9 cellular contexts compared by ENCODE assay signal in the genomic region with DNA sequence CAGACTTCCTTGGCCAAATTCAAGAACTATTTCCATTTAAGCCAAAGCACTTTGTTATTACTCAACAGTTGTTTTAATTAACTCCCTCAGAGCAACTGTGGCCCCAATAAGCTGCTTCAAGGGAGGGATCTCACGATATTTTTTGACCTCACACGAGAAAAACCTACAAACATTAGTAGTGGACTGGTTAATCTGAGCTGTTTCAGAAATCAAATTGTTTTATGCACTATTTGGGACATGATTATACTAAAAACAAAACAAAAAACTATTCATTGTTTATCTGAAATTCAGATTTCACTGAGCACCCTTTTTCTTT.
DNase-seq lines count a peak whose midpoint lies in the region; ATAC-seq and TF ChIP-seq lines count a peak whose summit lies in the region.
"Had no signal": no experiment of that assay in that cellular context is flagged by ENCODE, and none has a peak within 500 bp of the region (broad histone marks: within the 10 kb centered on the region; RNA-seq: fewer than 3 reads in every experiment).

No MANE protein-coding gene starts in this region.

- no peaks in the 10 kb centered on the region for H3K36me3 Mint-ChIP-seq in GM23338 (ENCODE audit: low read depth)
- H3K36me3 Mint-ChIP-seq in stimulated activated memory B cell treated with anti-CD40 and anti-IgM and Interleukin-4, amounts not matched to agents 10 μg/mL and 1 μg/mL and 100 μg/mL, for 72 hours, result no peaks in the 10 kb centered on the region

- H4K20me1 ChIP-seq in GM23338 (replicated peaks; ENCODE audit: insufficient read depth), result no peaks in the 10 kb centered on the region

- peak overlapping the region; percentile 95 for H3K4me2 ChIP-seq in GM23338

- H3K4me3 ChIP-seq in GM23338 (peak overlapping the region; percentile 67), SK-N-MC (peak overlapping the region; percentile 76), iPS-15b (ENCODE audit: low read depth, low read length) (peak overlapping the region; percentile 91)

- no peaks in the 10 kb centered on the region for H3K9me2 ChIP-seq in GM23338 (ENCODE audit: insufficient read depth)

- H3K27ac ChIP-seq in GM23338 (ENCODE audit: low read depth) (no peak overlapping the region), SK-N-MC (no peak overlapping the region)

- H3K9ac ChIP-seq in SK-N-MC (ENCODE audit: insufficient read length) (no peak overlapping the region), iPS-15b (ENCODE audit: low read depth, low read length) (no peak overlapping the region)

- no peak for TF ChIP-seq CTCF in GM23338 (conservative IDR thresholded peaks at IDR 0.05; ENCODE audit: low read depth in 2 of 2)

- ATAC-seq in GM23338 (no peak), GM21381 (IDR thresholded peaks at IDR 0.05; ENCODE audit: unreplicated experiment) (no peak), HG03457 (IDR thresholded peaks at IDR 0.05; ENCODE audit: unreplicated experiment) (no peak)
- no peak for ATAC-seq in stimulated activated memory B cell treated with anti-CD40 and anti-IgM and Interleukin-4, amounts not matched to agents 10 μg/mL and 1 μg/mL and 100 μg/mL, for 72 hours

- no peak for DNase-seq in GM23338 (ENCODE audit: low spot score)
- no peak for DNase-seq in SK-N-MC (ENCODE audit: low read depth, low spot score)
- no peak for DNase-seq in GM19240 (ENCODE audit: insufficient read length, low spot score)
- no peak for DNase-seq in SK-N-DZ (ENCODE audit: low spot score)
- DNase-seq: activated effector memory CD4-positive, alpha-beta T cell treated with anti-CD3 and anti-CD28 coated beads, Interleukin-2, amount 50 U/mL, for 16 hours had no signal

- H3F3A ChIP-seq in GM23338 (replicated peaks; ENCODE audit: low read depth), result no peaks in the 10 kb centered on the region

- H3K27ac Mint-ChIP-seq in GM23338, result no peak overlapping the region
- H3K27ac Mint-ChIP-seq in stimulated activated memory B cell treated with anti-CD40 and anti-IgM and Interleukin-4, amounts not matched to agents 10 μg/mL and 1 μg/mL and 100 μg/mL, for 72 hours, result peak overlapping the region; percentile 76

- H3K9me3 ChIP-seq in SK-N-MC (ENCODE audit: low read depth, low read length) (no peaks in the 10 kb centered on the region), iPS-15b (ENCODE audit: control insufficient read depth, insufficient read depth, low read length) (no peaks in the 10 kb centered on the region)

- peaks cover 11% of the 10 kb centered on the region; the same call in 1 of the 2 replicates for H3K4me1 ChIP-seq in GM23338 (ENCODE audit: insufficient read depth)
- peaks cover 8% of the 10 kb centered on the region for H3K4me1 ChIP-seq in iPS-15b (ENCODE audit: control insufficient read depth, insufficient read depth, low read length)

- H3K36me3 ChIP-seq in GM23338 (ENCODE audit: insufficient read depth) (no peaks in the 10 kb centered on the region), SK-N-MC (ENCODE audit: insufficient read depth, low read length) (no peaks in the 10 kb centered on the region), iPS-15b (ENCODE audit: control insufficient read depth, insufficient read depth, low read length) (no peaks in the 10 kb centered on the region)

- H3K4me1 Mint-ChIP-seq in GM23338, result peaks cover 15% of the 10 kb centered on the region
- H3K4me1 Mint-ChIP-seq in stimulated activated memory B cell treated with anti-CD40 and anti-IgM and Interleukin-4, amounts not matched to agents 10 μg/mL and 1 μg/mL and 100 μg/mL, for 72 hours, result peaks cover 28% of the 10 kb centered on the region

- H3K27me3 ChIP-seq in GM23338 (ENCODE audit: insufficient read depth) (peaks cover 17% of the 10 kb centered on the region), iPS-15b (ENCODE audit: control insufficient read depth, insufficient read depth, low read length) (peaks cover 20% of the 10 kb centered on the region)

- H3K9me3 Mint-ChIP-seq in GM23338, result no peaks in the 10 kb centered on the region
- peaks cover 3% of the 10 kb centered on the region for H3K9me3 Mint-ChIP-seq in stimulated activated memory B cell treated with anti-CD40 and anti-IgM and Interleukin-4, amounts not matched to agents 10 μg/mL and 1 μg/mL and 100 μg/mL, for 72 hours

- H3K4me3 Mint-ChIP-seq in GM23338, result peak overlapping the region; percentile 92
- peak overlapping the region; percentile 80 for H3K4me3 Mint-ChIP-seq in stimulated activated memory B cell treated with anti-CD40 and anti-IgM and Interleukin-4, amounts not matched to agents 10 μg/mL and 1 μg/mL and 100 μg/mL, for 72 hours

- H3K27me3 Mint-ChIP-seq in GM23338 (ENCODE audit: insufficient read depth, low read depth, poor library complexity), result peaks cover 12% of the 10 kb centered on the region
- H3K27me3 Mint-ChIP-seq in stimulated activated memory B cell treated with anti-CD40 and anti-IgM and Interleukin-4, amounts not matched to agents 10 μg/mL and 1 μg/mL and 100 μg/mL, for 72 hours, result no peaks in the 10 kb centered on the region

- no peak overlapping the region; the same call in 1 of the 2 replicates for H2AFZ ChIP-seq in GM23338

- H3K79me2 ChIP-seq in GM23338 (replicated peaks; ENCODE audit: insufficient read depth), result no peaks in the 10 kb centered on the region

TF ChIP-seq in GM23338, 12 proteins besides CTCF, POLR2A, EP300 and RAD21 (continues in another document):
- no peak for TF ChIP-seq CREB1 (CRISPR knock-in tag; IDR thresholded peaks at IDR 0.05; ENCODE audit: low read depth)
- TF ChIP-seq STAT1 (IDR thresholded peaks at IDR 0.05; ENCODE audit: unreplicated experiment), result no peak
- TF ChIP-seq, protein P1, sequence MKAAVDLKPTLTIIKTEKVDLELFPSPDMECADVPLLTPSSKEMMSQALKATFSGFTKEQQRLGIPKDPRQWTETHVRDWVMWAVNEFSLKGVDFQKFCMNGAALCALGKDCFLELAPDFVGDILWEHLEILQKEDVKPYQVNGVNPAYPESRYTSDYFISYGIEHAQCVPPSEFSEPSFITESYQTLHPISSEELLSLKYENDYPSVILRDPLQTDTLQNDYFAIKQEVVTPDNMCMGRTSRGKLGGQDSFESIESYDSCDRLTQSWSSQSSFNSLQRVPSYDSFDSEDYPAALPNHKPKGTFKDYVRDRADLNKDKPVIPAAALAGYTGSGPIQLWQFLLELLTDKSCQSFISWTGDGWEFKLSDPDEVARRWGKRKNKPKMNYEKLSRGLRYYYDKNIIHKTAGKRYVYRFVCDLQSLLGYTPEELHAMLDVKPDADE (IDR thresholded peaks at IDR 0.05), result no peak
- TF ChIP-seq ZNF331 (CRISPR knock-in tag; IDR thresholded peaks at IDR 0.05; ENCODE audit: low read depth), result no peak
- no peak for TF ChIP-seq NANOG (IDR thresholded peaks at IDR 0.05; ENCODE audit: borderline replicate concordance)
- no peak for TF ChIP-seq ZNF114 (CRISPR knock-in tag; IDR thresholded peaks at IDR 0.05)
- TF ChIP-seq, protein P2, sequence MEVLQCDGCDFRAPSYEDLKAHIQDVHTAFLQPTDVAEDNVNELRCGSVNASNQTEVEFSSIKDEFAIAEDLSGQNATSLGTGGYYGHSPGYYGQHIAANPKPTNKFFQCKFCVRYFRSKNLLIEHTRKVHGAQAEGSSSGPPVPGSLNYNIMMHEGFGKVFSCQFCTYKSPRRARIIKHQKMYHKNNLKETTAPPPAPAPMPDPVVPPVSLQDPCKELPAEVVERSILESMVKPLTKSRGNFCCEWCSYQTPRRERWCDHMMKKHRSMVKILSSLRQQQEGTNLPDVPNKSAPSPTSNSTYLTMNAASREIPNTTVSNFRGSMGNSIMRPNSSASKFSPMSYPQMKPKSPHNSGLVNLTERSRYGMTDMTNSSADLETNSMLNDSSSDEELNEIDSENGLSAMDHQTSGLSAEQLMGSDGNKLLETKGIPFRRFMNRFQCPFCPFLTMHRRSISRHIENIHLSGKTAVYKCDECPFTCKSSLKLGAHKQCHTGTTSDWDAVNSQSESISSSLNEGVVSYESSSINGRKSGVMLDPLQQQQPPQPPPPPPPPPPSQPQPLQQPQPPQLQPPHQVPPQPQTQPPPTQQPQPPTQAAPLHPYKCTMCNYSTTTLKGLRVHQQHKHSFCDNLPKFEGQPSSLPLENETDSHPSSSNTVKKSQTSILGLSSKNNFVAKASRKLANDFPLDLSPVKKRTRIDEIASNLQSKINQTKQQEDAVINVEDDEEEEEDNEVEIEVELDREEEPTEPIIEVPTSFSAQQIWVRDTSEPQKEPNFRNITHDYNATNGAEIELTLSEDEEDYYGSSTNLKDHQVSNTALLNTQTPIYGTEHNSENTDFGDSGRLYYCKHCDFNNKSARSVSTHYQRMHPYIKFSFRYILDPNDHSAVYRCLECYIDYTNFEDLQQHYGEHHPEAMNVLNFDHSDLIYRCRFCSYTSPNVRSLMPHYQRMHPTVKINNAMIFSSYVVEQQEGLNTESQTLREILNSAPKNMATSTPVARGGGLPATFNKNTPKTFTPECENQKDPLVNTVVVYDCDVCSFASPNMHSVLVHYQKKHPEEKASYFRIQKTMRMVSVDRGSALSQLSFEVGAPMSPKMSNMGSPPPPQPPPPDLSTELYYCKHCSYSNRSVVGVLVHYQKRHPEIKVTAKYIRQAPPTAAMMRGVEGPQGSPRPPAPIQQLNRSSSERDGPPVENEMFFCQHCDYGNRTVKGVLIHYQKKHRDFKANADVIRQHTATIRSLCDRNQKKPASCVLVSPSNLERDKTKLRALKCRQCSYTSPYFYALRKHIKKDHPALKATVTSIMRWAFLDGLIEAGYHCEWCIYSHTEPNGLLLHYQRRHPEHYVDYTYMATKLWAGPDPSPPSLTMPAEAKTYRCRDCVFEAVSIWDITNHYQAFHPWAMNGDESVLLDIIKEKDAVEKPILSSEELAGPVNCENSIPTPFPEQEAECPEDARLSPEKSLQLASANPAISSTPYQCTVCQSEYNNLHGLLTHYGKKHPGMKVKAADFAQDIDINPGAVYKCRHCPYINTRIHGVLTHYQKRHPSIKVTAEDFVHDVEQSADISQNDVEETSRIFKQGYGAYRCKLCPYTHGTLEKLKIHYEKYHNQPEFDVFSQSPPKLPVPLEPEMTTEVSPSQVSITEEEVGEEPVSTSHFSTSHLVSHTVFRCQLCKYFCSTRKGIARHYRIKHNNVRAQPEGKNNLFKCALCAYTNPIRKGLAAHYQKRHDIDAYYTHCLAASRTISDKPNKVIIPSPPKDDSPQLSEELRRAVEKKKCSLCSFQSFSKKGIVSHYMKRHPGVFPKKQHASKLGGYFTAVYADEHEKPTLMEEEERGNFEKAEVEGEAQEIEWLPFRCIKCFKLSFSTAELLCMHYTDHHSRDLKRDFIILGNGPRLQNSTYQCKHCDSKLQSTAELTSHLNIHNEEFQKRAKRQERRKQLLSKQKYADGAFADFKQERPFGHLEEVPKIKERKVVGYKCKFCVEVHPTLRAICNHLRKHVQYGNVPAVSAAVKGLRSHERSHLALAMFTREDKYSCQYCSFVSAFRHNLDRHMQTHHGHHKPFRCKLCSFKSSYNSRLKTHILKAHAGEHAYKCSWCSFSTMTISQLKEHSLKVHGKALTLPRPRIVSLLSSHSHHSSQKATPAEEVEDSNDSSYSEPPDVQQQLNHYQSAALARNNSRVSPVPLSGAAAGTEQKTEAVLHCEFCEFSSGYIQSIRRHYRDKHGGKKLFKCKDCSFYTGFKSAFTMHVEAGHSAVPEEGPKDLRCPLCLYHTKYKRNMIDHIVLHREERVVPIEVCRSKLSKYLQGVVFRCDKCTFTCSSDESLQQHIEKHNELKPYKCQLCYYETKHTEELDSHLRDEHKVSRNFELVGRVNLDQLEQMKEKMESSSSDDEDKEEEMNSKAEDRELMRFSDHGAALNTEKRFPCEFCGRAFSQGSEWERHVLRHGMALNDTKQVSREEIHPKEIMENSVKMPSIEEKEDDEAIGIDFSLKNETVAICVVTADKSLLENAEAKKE (CRISPR knock-in tag; IDR thresholded peaks at IDR 0.05), result no peak
